ENCODE assay signal across 1 cellular context in genomic region chr5:151020304-151021031, GRCh38.
A peak's percentile ranks its signal among the peaks of the same experiment; 100 is the strongest.
TF ChIP-seq lines count a peak whose summit lies in the region.

A gene with protein sequence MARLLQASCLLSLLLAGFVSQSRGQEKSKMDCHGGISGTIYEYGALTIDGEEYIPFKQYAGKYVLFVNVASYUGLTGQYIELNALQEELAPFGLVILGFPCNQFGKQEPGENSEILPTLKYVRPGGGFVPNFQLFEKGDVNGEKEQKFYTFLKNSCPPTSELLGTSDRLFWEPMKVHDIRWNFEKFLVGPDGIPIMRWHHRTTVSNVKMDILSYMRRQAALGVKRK (plus strand): TSS chr5:151020591. CDS start chr5:151020655, 64 bp downstream.

TF ChIP-seq in H1, 55 proteins besides CTCF, POLR2A, EP300 and RAD21:
- TF ChIP-seq RNF2 (IDR thresholded peaks at IDR 0.05; ENCODE audit: borderline replicate concordance, low read depth, low read length, missing control alignments, poor library complexity, severe bottlenecking) (no peak), BACH1 (IDR thresholded peaks at IDR 0.05; ENCODE audit: low read length) (peak; percentile 61; the same call in 1 of the 2 replicates), TAF7 (optimal IDR thresholded peaks at IDR 0.05; ENCODE audit: borderline replicate concordance, low read depth, low read length) (no peak), EZH2 (IDR thresholded peaks at IDR 0.05; ENCODE audit: low read depth, low read length, severe bottlenecking) (no peak), RBBP5 (IDR thresholded peaks at IDR 0.05; ENCODE audit: borderline replicate concordance, low read depth, low read length) (no peak), SRF (IDR thresholded peaks at IDR 0.05; ENCODE audit: low read depth, low read length) (no peak), PHF8 (conservative IDR thresholded peaks at IDR 0.05; ENCODE audit: low read depth, low read length) (peak; percentile 68; the same call in 1 of the 2 replicates), TCF12 (IDR thresholded peaks at IDR 0.05; ENCODE audit: low read depth, low read length) (no peak), SIX5 (IDR thresholded peaks at IDR 0.05; ENCODE audit: low read depth, low read length) (no peak), POLR2AphosphoS5 (IDR thresholded peaks at IDR 0.05; ENCODE audit: low read depth, low read length) (peak; percentile 66; the same call in 1 of the 2 replicates), CBX8 (IDR thresholded peaks at IDR 0.05; ENCODE audit: borderline replicate concordance, low read depth, low read length) (no peak), EGR1 (IDR thresholded peaks at IDR 0.05; ENCODE audit: borderline replicate concordance, low read depth, low read length) (no peak), BCL11A (IDR thresholded peaks at IDR 0.05; ENCODE audit: low read depth in 2 of 2, low read length in 2 of 2) (no peak), ZNF274 (IDR thresholded peaks at IDR 0.05; ENCODE audit: borderline replicate concordance, extremely low read depth, low read length) (no peak), E2F6 (IDR thresholded peaks at IDR 0.05) (peak; percentile 56; the same call in 1 of the 2 replicates), KDM1A (IDR thresholded peaks at IDR 0.05; ENCODE audit: borderline replicate concordance, low read length) (no peak), GTF2F1 (IDR thresholded peaks at IDR 0.05; ENCODE audit: borderline replicate concordance, low read depth, low read length) (no peak), RXRA (IDR thresholded peaks at IDR 0.05; ENCODE audit: insufficient read depth, low read depth, low read length) (no peak), CEBPB (IDR thresholded peaks at IDR 0.05; ENCODE audit: low read depth, low read length) (no peak), ATF2 (IDR thresholded peaks at IDR 0.05; ENCODE audit: low read length) (no peak), MAFK (IDR thresholded peaks at IDR 0.05; ENCODE audit: low read depth, low read length) (no peak), NRF1 (IDR thresholded peaks at IDR 0.05; ENCODE audit: low read depth, low read length) (no peak), POU5F1 (IDR thresholded peaks at IDR 0.05; ENCODE audit: low read depth, low read length) (no peak), HDAC6 (IDR thresholded peaks at IDR 0.05; ENCODE audit: low read depth, low read length) (no peak), CHD2 (IDR thresholded peaks at IDR 0.05; ENCODE audit: low read length) (peak; percentile 49; the same call in 1 of the 2 replicates), SAP30 (IDR thresholded peaks at IDR 0.05; ENCODE audit: insufficient read depth, insufficient replicate concordance, low read length) (no peak), CTBP2 (IDR thresholded peaks at IDR 0.05; ENCODE audit: borderline replicate concordance, insufficient read depth, insufficient read length, low read length) (no peak), TAF1 (IDR thresholded peaks at IDR 0.05; ENCODE audit: low read depth, low read length) (peak; percentile 81), TBP (IDR thresholded peaks at IDR 0.05; ENCODE audit: low read depth, low read length) (peak; percentile 82), JUND (IDR thresholded peaks at IDR 0.05; ENCODE audit: low read length) (no peak), CHD1 (IDR thresholded peaks at IDR 0.05; ENCODE audit: low read depth, low read length) (no peak), SUZ12 (IDR thresholded peaks at IDR 0.05; ENCODE audit: low read length) (no peak), GABPA (IDR thresholded peaks at IDR 0.05; ENCODE audit: borderline replicate concordance, insufficient read depth, low read length) (no peak), CREB1 (IDR thresholded peaks at IDR 0.05) (0 out of 2 replicates have a peak, but pooled peaks have one; percentile 8), HDAC2 (IDR thresholded peaks at IDR 0.05; ENCODE audit: borderline replicate concordance in 1 of 2, low read depth in 2 of 2, low read length in 2 of 2) (no peak), SIRT6 (IDR thresholded peaks at IDR 0.05; ENCODE audit: low read length) (no peak), KDM4A (IDR thresholded peaks at IDR 0.05; ENCODE audit: low read depth, low read length, severe bottlenecking) (peak; percentile 65), BRCA1 (IDR thresholded peaks at IDR 0.05; ENCODE audit: low read depth, low read length) (no peak), NANOG (IDR thresholded peaks at IDR 0.05; ENCODE audit: insufficient read depth, low read depth, low read length, poor library complexity, severe bottlenecking) (no peak), SP2 (IDR thresholded peaks at IDR 0.05; ENCODE audit: low read length) (peak; percentile 26; the same call in 1 of the 2 replicates), SP4 (IDR thresholded peaks at IDR 0.05; ENCODE audit: low read length) (no peak), USF2 (IDR thresholded peaks at IDR 0.05; ENCODE audit: low read length) (no peak), YY1 (IDR thresholded peaks at IDR 0.05; ENCODE audit: low read depth, low read length) (no peak), RFX5 (IDR thresholded peaks at IDR 0.05; ENCODE audit: borderline replicate concordance, low read depth, low read length) (no peak), SIN3A (conservative IDR thresholded peaks at IDR 0.05 in 1 of 2, IDR thresholded peaks at IDR 0.05 in 1 of 2; ENCODE audit: low read depth in 1 of 2, low read length in 2 of 2) (0 out of 4 replicates have a peak, but pooled peaks of 1 of the 2 experiments have one; percentile 35), ASH2L (IDR thresholded peaks at IDR 0.05; ENCODE audit: low read length) (no peak), CBX5 (IDR thresholded peaks at IDR 0.05; ENCODE audit: low read depth, low read length) (no peak), KDM5A (IDR thresholded peaks at IDR 0.05; ENCODE audit: low read length) (no peak), TEAD4 (IDR thresholded peaks at IDR 0.05; ENCODE audit: low read depth, low read length) (no peak), SP1 (IDR thresholded peaks at IDR 0.05; ENCODE audit: low read depth, low read length) (peak; percentile 76; the same call in 1 of the 2 replicates), FOSL1 (IDR thresholded peaks at IDR 0.05; ENCODE audit: insufficient read depth, low read depth, low read length) (no peak), JUN (IDR thresholded peaks at IDR 0.05; ENCODE audit: low read depth, low read length) (no peak)
- TF ChIP-seq, protein P1, sequence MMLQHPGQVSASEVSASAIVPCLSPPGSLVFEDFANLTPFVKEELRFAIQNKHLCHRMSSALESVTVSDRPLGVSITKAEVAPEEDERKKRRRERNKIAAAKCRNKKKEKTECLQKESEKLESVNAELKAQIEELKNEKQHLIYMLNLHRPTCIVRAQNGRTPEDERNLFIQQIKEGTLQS (IDR thresholded peaks at IDR 0.05; ENCODE audit: insufficient read depth, low read depth, low read length), result no peak
- TF ChIP-seq, protein P2, sequence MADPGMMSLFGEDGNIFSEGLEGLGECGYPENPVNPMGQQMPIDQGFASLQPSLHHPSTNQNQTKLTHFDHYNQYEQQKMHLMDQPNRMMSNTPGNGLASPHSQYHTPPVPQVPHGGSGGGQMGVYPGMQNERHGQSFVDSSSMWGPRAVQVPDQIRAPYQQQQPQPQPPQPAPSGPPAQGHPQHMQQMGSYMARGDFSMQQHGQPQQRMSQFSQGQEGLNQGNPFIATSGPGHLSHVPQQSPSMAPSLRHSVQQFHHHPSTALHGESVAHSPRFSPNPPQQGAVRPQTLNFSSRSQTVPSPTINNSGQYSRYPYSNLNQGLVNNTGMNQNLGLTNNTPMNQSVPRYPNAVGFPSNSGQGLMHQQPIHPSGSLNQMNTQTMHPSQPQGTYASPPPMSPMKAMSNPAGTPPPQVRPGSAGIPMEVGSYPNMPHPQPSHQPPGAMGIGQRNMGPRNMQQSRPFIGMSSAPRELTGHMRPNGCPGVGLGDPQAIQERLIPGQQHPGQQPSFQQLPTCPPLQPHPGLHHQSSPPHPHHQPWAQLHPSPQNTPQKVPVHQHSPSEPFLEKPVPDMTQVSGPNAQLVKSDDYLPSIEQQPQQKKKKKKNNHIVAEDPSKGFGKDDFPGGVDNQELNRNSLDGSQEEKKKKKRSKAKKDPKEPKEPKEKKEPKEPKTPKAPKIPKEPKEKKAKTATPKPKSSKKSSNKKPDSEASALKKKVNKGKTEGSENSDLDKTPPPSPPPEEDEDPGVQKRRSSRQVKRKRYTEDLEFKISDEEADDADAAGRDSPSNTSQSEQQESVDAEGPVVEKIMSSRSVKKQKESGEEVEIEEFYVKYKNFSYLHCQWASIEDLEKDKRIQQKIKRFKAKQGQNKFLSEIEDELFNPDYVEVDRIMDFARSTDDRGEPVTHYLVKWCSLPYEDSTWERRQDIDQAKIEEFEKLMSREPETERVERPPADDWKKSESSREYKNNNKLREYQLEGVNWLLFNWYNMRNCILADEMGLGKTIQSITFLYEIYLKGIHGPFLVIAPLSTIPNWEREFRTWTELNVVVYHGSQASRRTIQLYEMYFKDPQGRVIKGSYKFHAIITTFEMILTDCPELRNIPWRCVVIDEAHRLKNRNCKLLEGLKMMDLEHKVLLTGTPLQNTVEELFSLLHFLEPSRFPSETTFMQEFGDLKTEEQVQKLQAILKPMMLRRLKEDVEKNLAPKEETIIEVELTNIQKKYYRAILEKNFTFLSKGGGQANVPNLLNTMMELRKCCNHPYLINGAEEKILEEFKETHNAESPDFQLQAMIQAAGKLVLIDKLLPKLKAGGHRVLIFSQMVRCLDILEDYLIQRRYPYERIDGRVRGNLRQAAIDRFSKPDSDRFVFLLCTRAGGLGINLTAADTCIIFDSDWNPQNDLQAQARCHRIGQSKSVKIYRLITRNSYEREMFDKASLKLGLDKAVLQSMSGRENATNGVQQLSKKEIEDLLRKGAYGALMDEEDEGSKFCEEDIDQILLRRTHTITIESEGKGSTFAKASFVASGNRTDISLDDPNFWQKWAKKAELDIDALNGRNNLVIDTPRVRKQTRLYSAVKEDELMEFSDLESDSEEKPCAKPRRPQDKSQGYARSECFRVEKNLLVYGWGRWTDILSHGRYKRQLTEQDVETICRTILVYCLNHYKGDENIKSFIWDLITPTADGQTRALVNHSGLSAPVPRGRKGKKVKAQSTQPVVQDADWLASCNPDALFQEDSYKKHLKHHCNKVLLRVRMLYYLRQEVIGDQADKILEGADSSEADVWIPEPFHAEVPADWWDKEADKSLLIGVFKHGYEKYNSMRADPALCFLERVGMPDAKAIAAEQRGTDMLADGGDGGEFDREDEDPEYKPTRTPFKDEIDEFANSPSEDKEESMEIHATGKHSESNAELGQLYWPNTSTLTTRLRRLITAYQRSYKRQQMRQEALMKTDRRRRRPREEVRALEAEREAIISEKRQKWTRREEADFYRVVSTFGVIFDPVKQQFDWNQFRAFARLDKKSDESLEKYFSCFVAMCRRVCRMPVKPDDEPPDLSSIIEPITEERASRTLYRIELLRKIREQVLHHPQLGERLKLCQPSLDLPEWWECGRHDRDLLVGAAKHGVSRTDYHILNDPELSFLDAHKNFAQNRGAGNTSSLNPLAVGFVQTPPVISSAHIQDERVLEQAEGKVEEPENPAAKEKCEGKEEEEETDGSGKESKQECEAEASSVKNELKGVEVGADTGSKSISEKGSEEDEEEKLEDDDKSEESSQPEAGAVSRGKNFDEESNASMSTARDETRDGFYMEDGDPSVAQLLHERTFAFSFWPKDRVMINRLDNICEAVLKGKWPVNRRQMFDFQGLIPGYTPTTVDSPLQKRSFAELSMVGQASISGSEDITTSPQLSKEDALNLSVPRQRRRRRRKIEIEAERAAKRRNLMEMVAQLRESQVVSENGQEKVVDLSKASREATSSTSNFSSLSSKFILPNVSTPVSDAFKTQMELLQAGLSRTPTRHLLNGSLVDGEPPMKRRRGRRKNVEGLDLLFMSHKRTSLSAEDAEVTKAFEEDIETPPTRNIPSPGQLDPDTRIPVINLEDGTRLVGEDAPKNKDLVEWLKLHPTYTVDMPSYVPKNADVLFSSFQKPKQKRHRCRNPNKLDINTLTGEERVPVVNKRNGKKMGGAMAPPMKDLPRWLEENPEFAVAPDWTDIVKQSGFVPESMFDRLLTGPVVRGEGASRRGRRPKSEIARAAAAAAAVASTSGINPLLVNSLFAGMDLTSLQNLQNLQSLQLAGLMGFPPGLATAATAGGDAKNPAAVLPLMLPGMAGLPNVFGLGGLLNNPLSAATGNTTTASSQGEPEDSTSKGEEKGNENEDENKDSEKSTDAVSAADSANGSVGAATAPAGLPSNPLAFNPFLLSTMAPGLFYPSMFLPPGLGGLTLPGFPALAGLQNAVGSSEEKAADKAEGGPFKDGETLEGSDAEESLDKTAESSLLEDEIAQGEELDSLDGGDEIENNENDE (IDR thresholded peaks at IDR 0.05; ENCODE audit: insufficient replicate concordance, low read length), result no peak
- TF ChIP-seq, protein P3, sequence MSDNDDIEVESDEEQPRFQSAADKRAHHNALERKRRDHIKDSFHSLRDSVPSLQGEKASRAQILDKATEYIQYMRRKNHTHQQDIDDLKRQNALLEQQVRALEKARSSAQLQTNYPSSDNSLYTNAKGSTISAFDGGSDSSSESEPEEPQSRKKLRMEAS (IDR thresholded peaks at IDR 0.05), result no peak
